ENCODE assay signal across 18 cellular contexts in genomic region chr4:154124539-154125255, GRCh38.
DNase-seq lines count a peak whose midpoint lies in the region; ATAC-seq, FAIRE-seq and TF ChIP-seq lines count a peak whose summit lies in the region.
"Had no signal": no experiment of that assay in that cellular context is flagged by ENCODE, and none has a peak within 500 bp of the region (broad histone marks: within the 10 kb centered on the region; RNA-seq: fewer than 3 reads in every experiment).

No MANE protein-coding gene starts in this region.

- no peaks in the 10 kb centered on the region for H3K9me2 ChIP-seq in HCT116 (ENCODE audit: insufficient read depth)

- no peaks in the 10 kb centered on the region for H3K9me3 ChIP-seq in HCT116 (ENCODE audit: control insufficient read depth in 1 of 2, insufficient read depth in 1 of 2, low read depth in 1 of 2, low read length in 2 of 2)
- no peaks in the 10 kb centered on the region for H3K9me3 ChIP-seq in astrocyte (ENCODE audit: insufficient read depth, low read depth, low read length)
- H3K9me3 ChIP-seq: lower lobe of right lung, neutrophil, upper lobe of right lung had no signal

- no peak overlapping the region for H3K9ac ChIP-seq in HCT116 (ENCODE audit: low read length)
- H3K9ac ChIP-seq in astrocyte (ENCODE audit: low read length), result peak overlapping the region; percentile 49

- no peaks in the 10 kb centered on the region for H4K20me1 ChIP-seq in HCT116 (ENCODE audit: insufficient read depth)
- H4K20me1 ChIP-seq in astrocyte (ENCODE audit: insufficient read depth, low read length), result no peaks in the 10 kb centered on the region

- H3K36me3 Mint-ChIP-seq in astrocyte (ENCODE audit: low read depth, unreplicated experiment), result peaks cover 4% of the 10 kb centered on the region

- no peak overlapping the region for H3K27ac ChIP-seq in HCT116 (ENCODE audit: low read depth, low read length)
- peak overlapping the region; percentile 82 for H3K27ac ChIP-seq in astrocyte (ENCODE audit: low read depth, low read length)
- H3K27ac ChIP-seq: hepatocyte, lower lobe of right lung, neutrophil, upper lobe of right lung had no signal

- no peaks in the 10 kb centered on the region for H3K27me3 Mint-ChIP-seq in astrocyte (ENCODE audit: low read depth, unreplicated experiment)
- H3K27me3 Mint-ChIP-seq: activated CD4-positive, alpha-beta memory T cell treated with anti-CD3 and anti-CD28 coated beads, Interleukin-2, amount 10 ng/mL, durations not matched to agents 7 days and 5 days had no signal

- no peak for TF ChIP-seq RAD21 in HCT116 (IDR thresholded peaks at IDR 0.05; ENCODE audit: low read depth)

- TF ChIP-seq CTCF in HCT116 (IDR thresholded peaks at IDR 0.05 in 2 of 3, conservative IDR thresholded peaks at IDR 0.05 in 1 of 3; ENCODE audit: borderline replicate concordance in 1 of 3, insufficient read depth in 1 of 3, low read depth in 2 of 3, low read length in 2 of 3) (no peak), astrocyte (IDR thresholded peaks at IDR 0.05; ENCODE audit: insufficient read depth, low read depth, low read length) (no peak)

- H3K79me2 ChIP-seq in HCT116 (ENCODE audit: insufficient read depth, low read length) (no peaks in the 10 kb centered on the region), astrocyte (ENCODE audit: insufficient read depth, low read length) (no peaks in the 10 kb centered on the region)
- H3K79me2 ChIP-seq: hepatocyte had no signal

- H3K4me1 Mint-ChIP-seq in astrocyte (ENCODE audit: low read depth, unreplicated experiment), result peaks cover 44% of the 10 kb centered on the region
- H3K4me1 Mint-ChIP-seq: activated CD4-positive, alpha-beta memory T cell treated with anti-CD3 and anti-CD28 coated beads, Interleukin-2, amount 10 ng/mL, durations not matched to agents 7 days and 5 days had no signal

- intact Hi-C loops in HCT116 (cut with micrococcal nuclease), result no loop called here
- intact Hi-C loops in Right ventricle myocardium superior (cut with DNase I), result no loop called here

- no peaks in the 10 kb centered on the region for H3K36me3 ChIP-seq in HCT116 (ENCODE audit: control insufficient read depth in 1 of 2, insufficient read depth in 2 of 2, low read length in 2 of 2)
- no peaks in the 10 kb centered on the region for H3K36me3 ChIP-seq in astrocyte (ENCODE audit: insufficient read depth, low read length)
- H3K36me3 ChIP-seq: lower lobe of right lung, neutrophil, upper lobe of right lung had no signal

- BruUV-seq in HCT116 (replicated peaks; lab: Mats Ljungman, UMichigan), result no TSS peak

- POLR2A ChIA-PET in HCT116 (lab: Charles Lee), result no interaction called here

- H3K9me3 Mint-ChIP-seq in astrocyte (ENCODE audit: unreplicated experiment), result peaks cover 7% of the 10 kb centered on the region
- H3K9me3 Mint-ChIP-seq: activated CD4-positive, alpha-beta memory T cell treated with anti-CD3 and anti-CD28 coated beads, Interleukin-2, amount 10 ng/mL, durations not matched to agents 7 days and 5 days had no signal

- peak overlapping the region; percentile 99 for H3K27ac Mint-ChIP-seq in astrocyte (ENCODE audit: unreplicated experiment)
- H3K27ac Mint-ChIP-seq: activated CD4-positive, alpha-beta memory T cell treated with anti-CD3 and anti-CD28 coated beads, Interleukin-2, amount 10 ng/mL, durations not matched to agents 7 days and 5 days had no signal

- no peak overlapping the region for H3K4me3 Mint-ChIP-seq in astrocyte (ENCODE audit: unreplicated experiment)
- H3K4me3 Mint-ChIP-seq: activated CD4-positive, alpha-beta memory T cell treated with anti-CD3 and anti-CD28 coated beads, Interleukin-2, amount 10 ng/mL, durations not matched to agents 7 days and 5 days had no signal

- H3K27me3 ChIP-seq in HCT116 (ENCODE audit: insufficient read depth, low read length), result no peaks in the 10 kb centered on the region
- H3K27me3 ChIP-seq in astrocyte (ENCODE audit: insufficient read depth, low read length), result no peaks in the 10 kb centered on the region
- H3K27me3 ChIP-seq: hepatocyte, neutrophil, upper lobe of right lung had no signal

- no peak for TF ChIP-seq POLR2A in HCT116 (IDR thresholded peaks at IDR 0.05; ENCODE audit: borderline replicate concordance, extremely low read depth, insufficient read depth, insufficient read length)

- H3K4me1 ChIP-seq in HCT116 (ENCODE audit: control insufficient read depth in 1 of 2, insufficient read depth in 2 of 2, low read length in 2 of 2) (peaks cover 0 to 26% of the 10 kb centered on the region in 2 experiments; a peak in 2 of 4 replicates), astrocyte (ENCODE audit: insufficient read depth, low read length) (peaks cover 13% of the 10 kb centered on the region)
- H3K4me1 ChIP-seq: lower lobe of right lung, upper lobe of right lung had no signal

- ATAC-seq in HCT116 (peak; percentile 83), Right ventricle myocardium superior (ENCODE audit: poor library complexity) (no peak)
- ATAC-seq: lower lobe of right lung, upper lobe of right lung had no signal

- peak; percentile 96 for FAIRE-seq in astrocyte (lab: Jason Lieb, UNC)
- FAIRE-seq: GM18507 had no signal

- peak; percentile 90 for DNase-seq in A172 (ENCODE audit: low spot score)
- DNase-seq in HCT116 (ENCODE audit: low read depth, low spot score), result peak; percentile 65
- peak; percentile 94 for DNase-seq in astrocyte (ENCODE audit: low read depth)
- DNase-seq in glomerular endothelial cell (ENCODE audit: extremely low read depth, low read depth, low spot score), result peak; percentile 1
- DNase-seq in NCI-H128 (lab: John Stamatoyannopoulos, UW; ENCODE audit: unreplicated experiment), result no peak
- no peak for DNase-seq in NOMO-1 treated with dmso at 0.1 percent for 144 hours (lab: John Stamatoyannopoulos, UW; ENCODE audit: unreplicated experiment)
- DNase-seq in NCI-H1694 treated with DMSO at 0.1 percent for 48 hours (lab: John Stamatoyannopoulos, UW), result no peak
- DNase-seq in Right ventricle myocardium superior, result no peak
- DNase-seq: activated CD4-positive, alpha-beta memory T cell treated with anti-CD3 and anti-CD28 coated beads, Interleukin-2, amount 10 ng/mL, durations not matched to agents 7 days and 5 days; activated naive CD4-positive, alpha-beta T cell treated with Interleukin-2 at 50 U/mL for 16 hours; AML-193; lower lobe of right lung; NCI-H345; T1000; upper lobe of right lung had no signal

- H2AFZ ChIP-seq in HCT116 (ENCODE audit: low read depth, low read length, poor library complexity, severe bottlenecking) (peak overlapping the region; percentile 29), astrocyte (ENCODE audit: low read depth, low read length) (peak overlapping the region; percentile 64)
- H2AFZ ChIP-seq: hepatocyte had no signal

- H3K4me2 ChIP-seq in HCT116 (ENCODE audit: low read length), result peak overlapping the region; percentile 60
- peak overlapping the region; percentile 49 for H3K4me2 ChIP-seq in astrocyte (ENCODE audit: low read length)
- H3K4me2 ChIP-seq: hepatocyte had no signal

- H3K4me3 ChIP-seq in HCT116 (replicated peaks in 1 of 2; ENCODE audit: low read depth in 1 of 2, low read length in 2 of 2), result no peak overlapping the region
- no peak overlapping the region for H3K4me3 ChIP-seq in astrocyte (ENCODE audit: insufficient read depth, low read depth, low read length)
- H3K4me3 ChIP-seq: hepatocyte, lower lobe of right lung, upper lobe of right lung had no signal

- RAD21 ChIA-PET in HCT116 (lab: Charles Lee; ENCODE audit: low non-redundant PET in 1 of 2, low total read pairs in 2 of 2, uncharacterized antibody in 2 of 2, unreplicated experiment in 2 of 2), result no interaction called here

- CTCF ChIA-PET in HCT116 (lab: Charles Lee), result no interaction called here

TF ChIP-seq in HCT116, 20 proteins besides CTCF, POLR2A, EP300 and RAD21 (continues in another document):
- TF ChIP-seq ZBTB33 (IDR thresholded peaks at IDR 0.05; ENCODE audit: extremely low read depth, insufficient replicate concordance, low read length) (no peak), MAX (IDR thresholded peaks at IDR 0.05) (no peak), YY1 (IDR thresholded peaks at IDR 0.05; ENCODE audit: extremely low read depth, insufficient replicate concordance, low read depth, low read length) (peak; percentile 14), CEBPB (IDR thresholded peaks at IDR 0.05; ENCODE audit: low read depth) (peak; percentile 30; the same call in 1 of the 2 replicates), SRF (IDR thresholded peaks at IDR 0.05; ENCODE audit: low read depth) (no peak), CBX3 (IDR thresholded peaks at IDR 0.05; ENCODE audit: low read depth) (0 out of 2 replicates have a peak, but pooled peaks have one; percentile 42), TCF7L2 (IDR thresholded peaks at IDR 0.05; ENCODE audit: borderline replicate concordance, extremely low read depth, insufficient read depth, insufficient read length) (no peak), JUND (IDR thresholded peaks at IDR 0.05) (peak; percentile 81)

Comparison
In these comparisons a context has a peak if more than half of its experiments do, and no peak if none do; other contexts are left out.
1. DNase-seq: peak in A172 (single experiment), HCT116 (single experiment), astrocyte (single experiment) and glomerular endothelial cell (single experiment); none in NCI-H128 (single experiment), NOMO-1 treated with dmso at 0.1 percent for 144 hours (single experiment), NCI-H1694 treated with DMSO at 0.1 percent for 48 hours (single experiment) and Right ventricle myocardium superior (single experiment).